In genomic region chr4:186300659-186301377, GRCh38 we compare ENCODE assay signal across 33 cellular contexts. TPM values are rescaled to one million over a fixed set of nuclear protein-coding genes. Genes with fewer than 3 reads are reported as not detected.
"Had no signal": no experiment of that assay in that cellular context is flagged by ENCODE, and none has a peak within 500 bp of the region (broad histone marks: within the 10 kb centered on the region; RNA-seq: fewer than 3 reads in every experiment).

No MANE protein-coding gene starts in this region.

- H3K4me1 ChIP-seq: ascending aorta had no signal

- H3K4me3 ChIP-seq: ascending aorta, cardiac muscle cell, PC-9 had no signal

- H3K9me3 ChIP-seq: ascending aorta had no signal

- H3K36me3 ChIP-seq: ascending aorta, cardiac muscle cell had no signal

- DNase-seq: activated B cell treated with CpG ODN at 0.5 μM for 24 hours; activated CD4-positive, alpha-beta memory T cell treated with anti-CD3 and anti-CD28 coated beads for 36 hours; activated CD4-positive, alpha-beta T cell treated with anti-CD3 and anti-CD28 coated beads for 4 hours; activated CD4-positive, alpha-beta T cell treated with anti-CD3 and anti-CD28 coated beads, Interleukin-2, amount 50 U/mL, for 1 hour; activated CD4-positive, CD25-positive, alpha-beta regulatory T cell treated with anti-CD3 and anti-CD28 coated beads, Interleukin-2, amount 50 U/mL, for 72 hours; activated CD8-positive, alpha-beta memory T cell treated with anti-CD3 and anti-CD28 coated beads, Interleukin-2, amount 50 U/mL, for 4 hours; activated effector memory CD4-positive, alpha-beta T cell treated with anti-CD3 and anti-CD28 coated beads, Interleukin-2, amount 50 U/mL, for 16 hours; activated naive CD4-positive, alpha-beta T cell; activated naive CD4-positive, alpha-beta T cell treated with anti-CD3 and anti-CD28 coated beads, Interleukin-2, amount 50 U/mL, for 16 hours; activated naive CD8-positive, alpha-beta T cell treated with anti-CD3 and anti-CD28 coated beads for 36 hours; activated T-cell treated with anti-CD3 and anti-CD28 coated beads, Interleukin-2, amount 50 U/mL, for 72 hours; amygdala; NCI-H1105; NCI-H1417 treated with DMSO at 0.1 percent for 48 hours; NCI-H187 treated with DMSO at 0.1 percent for 48 hours; NCI-H2081 treated with DMSO at 0.1 percent for 48 hours; NCI-H226; NCI-H446 treated with DMSO at 0.1 percent for 48 hours; NCI-H524; NCI-H69; NK-92 treated with Interleukin-12 subunit alpha and Interleukin-12 subunit beta, amount 100 ng/mL, for 24 hours; PC-9; Right ventricle myocardium superior; SW 1271; T-helper 1 cell; T-helper 2 cell; T-helper 9 cell had no signal

- H3K27me3 ChIP-seq: ascending aorta had no signal

- H3K4me2 ChIP-seq: KMS-11, PC-9 had no signal

- H2AFZ ChIP-seq: PC-9 had no signal

- ATAC-seq: activated T-cell treated with anti-CD3 and anti-CD28 coated beads, Interleukin-2, amount 50 U/mL, for 72 hours; activated T-helper 17 cell treated with anti-CD3 and anti-CD28 coated beads, Interleukin-2, amount 50 U/mL, for 72 hours had no signal

- H3K27ac ChIP-seq: ascending aorta, cardiac muscle cell, KMS-11, PC-9, VCaP had no signal

- H3K9ac ChIP-seq: KMS-11 had no signal

RNA-seq across cellular contexts. Expression of gene F11, which starts 34.8 kb away (rescaled TPM):
- total RNA-seq: activated B cell treated with CpG ODN at 0.5 μM for 24 hours; activated CD4-positive, alpha-beta memory T cell treated with anti-CD3 and anti-CD28 coated beads for 36 hours; activated naive CD8-positive, alpha-beta T cell treated with anti-CD3 and anti-CD28 coated beads for 36 hours; activated T-cell treated with anti-CD3 and anti-CD28 coated beads, Interleukin-2, amount 50 U/mL, for 72 hours; activated T-helper 17 cell treated with anti-CD3 and anti-CD28 coated beads, Interleukin-2, amount 50 U/mL, for 72 hours; ascending aorta; cardiac muscle cell; M059J; PC-9 had no signal
- polyA plus RNA-seq: cardiac muscle cell had no signal
